In the genomic region with DNA sequence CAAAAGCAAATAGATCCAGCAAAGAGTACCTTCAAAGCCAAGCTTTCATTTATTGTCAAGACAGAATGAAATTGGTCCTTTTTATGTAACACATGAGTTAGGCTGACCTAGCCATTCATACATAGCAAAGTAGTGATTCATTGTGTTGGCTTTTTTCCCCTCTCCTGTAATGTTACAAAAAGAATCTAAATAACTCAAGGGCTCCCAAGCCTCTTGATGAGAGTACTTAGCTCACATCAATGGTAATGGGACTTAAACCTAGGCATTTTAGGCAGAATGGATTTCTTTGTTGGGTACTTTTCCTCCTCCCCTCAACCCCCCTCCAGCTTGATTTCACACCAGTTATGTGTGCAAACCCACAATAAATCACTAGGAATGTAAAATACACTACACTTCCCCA, we compare ENCODE assay signal across 11 cellular contexts.
DNase-seq lines count a peak whose midpoint lies in the region; ATAC-seq and TF ChIP-seq lines count a peak whose summit lies in the region.
"Had no signal": no experiment of that assay in that cellular context is flagged by ENCODE, and none has a peak within 500 bp of the region (broad histone marks: within the 10 kb centered on the region; RNA-seq: fewer than 3 reads in every experiment).

No MANE protein-coding gene starts in this region.

- H3K36me3 Mint-ChIP-seq in IgD-negative memory B cell, result peaks cover 6% of the 10 kb centered on the region
- H3K36me3 Mint-ChIP-seq in natural killer cell, result no peaks in the 10 kb centered on the region
- H3K36me3 Mint-ChIP-seq: naive thymus-derived CD4-positive, alpha-beta T cell had no signal

- H3K4me3 Mint-ChIP-seq in IgD-negative memory B cell (peak overlapping the region in 1 of 4 donors; percentile 29), natural killer cell (no peak overlapping the region)
- H3K4me3 Mint-ChIP-seq: naive thymus-derived CD4-positive, alpha-beta T cell had no signal

- ATAC-seq in lung (ENCODE audit: insufficient read depth, low FRiP score) (peak; percentile 70), natural killer cell (no peak), HG03457 (IDR thresholded peaks at IDR 0.05; ENCODE audit: unreplicated experiment) (no peak)
- ATAC-seq: naive thymus-derived CD4-positive, alpha-beta T cell had no signal

- POLR2A ChIA-PET in BJ (lab: Charles Lee), result interaction anchor here (0.6 kb wide), 1 partner anchor 222 kb away, joined by 3 read pairs; no protein-coding TSS in a partner anchor

- peak; percentile 67 for DNase-seq in BJ (ENCODE audit: low read depth)
- peak; percentile 26 for DNase-seq in mammary epithelial cell
- no peak for DNase-seq in lung (ENCODE audit: low spot score)
- no peak for DNase-seq in natural killer cell
- DNase-seq in NCI-H1417 treated with DMSO at 0.1 percent for 48 hours (lab: John Stamatoyannopoulos, UW), result no peak
- DNase-seq in sigmoid colon, result no peak
- DNase-seq: naive thymus-derived CD4-positive, alpha-beta T cell; NCI-H524; stimulated activated CD4-positive, alpha-beta T cell treated with anti-CD3 and anti-CD28 coated beads, Interleukin-4, amount 100 ng/mL, for 4 hours had no signal

- no TSS peak for BruUV-seq in mammary epithelial cell (replicated peaks; lab: Mats Ljungman, UMichigan)

- TF ChIP-seq CTCF in BJ (IDR thresholded peaks at IDR 0.05; ENCODE audit: insufficient read depth, low read depth, low read length), result no peak
- no peak for TF ChIP-seq CTCF in mammary epithelial cell (conservative IDR thresholded peaks at IDR 0.05 in 1 of 2, IDR thresholded peaks at IDR 0.05 in 1 of 2; ENCODE audit: extremely low read depth in 1 of 2, insufficient read depth in 1 of 2, low read depth in 1 of 2, low read length in 2 of 2)
- no peak for TF ChIP-seq CTCF in lung (IDR thresholded peaks at IDR 0.05; ENCODE audit: control extremely low read depth, extremely low read depth)
- no peak for TF ChIP-seq CTCF in natural killer cell (IDR thresholded peaks at IDR 0.05)
- no peak for TF ChIP-seq CTCF in sigmoid colon (IDR thresholded peaks at IDR 0.05)

- H3K4me2 ChIP-seq in mammary epithelial cell (ENCODE audit: insufficient read depth, low read depth, low read length), result no peak overlapping the region

- no peak for TF ChIP-seq EP300 in sigmoid colon (IDR thresholded peaks at IDR 0.05)

- no peak overlapping the region for H2AFZ ChIP-seq in mammary epithelial cell (ENCODE audit: low read depth, low read length)

- CTCF ChIA-PET in BJ (lab: Yijun Ruan, JAX), result no interaction called here
- CTCF ChIA-PET in mammary epithelial cell (lab: Charles Lee; ENCODE audit: low non-redundant PET), result no interaction called here

- H3K36me3 ChIP-seq in BJ (ENCODE audit: control insufficient read depth, insufficient read depth, low read length) (no peaks in the 10 kb centered on the region), mammary epithelial cell (ENCODE audit: insufficient read depth, low read length) (no peaks in the 10 kb centered on the region), lung (ENCODE audit: control insufficient read depth in 2 of 2, insufficient read depth in 2 of 2, low read length in 2 of 2) (no peaks in the 10 kb centered on the region), sigmoid colon (no peaks in the 10 kb centered on the region)

- no peak overlapping the region for H3K9ac ChIP-seq in mammary epithelial cell (ENCODE audit: insufficient read depth, low read length)

- H3K27me3 Mint-ChIP-seq in IgD-negative memory B cell, result no peaks in the 10 kb centered on the region
- peaks cover 6 to 17% of the 10 kb centered on the region in 2 donors for H3K27me3 Mint-ChIP-seq in natural killer cell (ENCODE audit: low read depth in 2 of 2)

- H4K20me1 ChIP-seq in mammary epithelial cell (ENCODE audit: insufficient read depth, low read length), result no peaks in the 10 kb centered on the region

- H3K9me3 ChIP-seq in mammary epithelial cell (replicated peaks; ENCODE audit: insufficient read depth, low read length), result no peaks in the 10 kb centered on the region
- peaks cover 0 to 3% of the 10 kb centered on the region in 2 donors for H3K9me3 ChIP-seq in lung (ENCODE audit: control insufficient read depth in 2 of 2, insufficient read depth in 1 of 2, low read length in 1 of 2)
- H3K9me3 ChIP-seq in sigmoid colon, result no peaks in the 10 kb centered on the region

- dilution Hi-C loops in mammary epithelial cell (cut with HindIII; ENCODE audit: low sequenced_read_pairs), result no loop called here

- H3K79me2 ChIP-seq in mammary epithelial cell (ENCODE audit: insufficient read depth, low read length), result no peaks in the 10 kb centered on the region

- TF ChIP-seq POLR2A in sigmoid colon (IDR thresholded peaks at IDR 0.05), result no peak

- intact Hi-C loops in mammary epithelial cell (cut with micrococcal nuclease), result no loop called here
- intact Hi-C loops in natural killer cell (cut with micrococcal nuclease), result no loop called here
- intact Hi-C loops in sigmoid colon (cut with DNase I), result no loop called here

- H3K27me3 ChIP-seq in BJ (ENCODE audit: control insufficient read depth, insufficient read depth, low read length), result no peaks in the 10 kb centered on the region
- no peaks in the 10 kb centered on the region for H3K27me3 ChIP-seq in mammary epithelial cell (ENCODE audit: insufficient read depth, low read length)
- no peaks in the 10 kb centered on the region for H3K27me3 ChIP-seq in lung (ENCODE audit: control insufficient read depth, insufficient read depth)
- no peaks in the 10 kb centered on the region for H3K27me3 ChIP-seq in sigmoid colon

- H3K27ac ChIP-seq in mammary epithelial cell (ENCODE audit: insufficient read depth, low read depth, low read length) (no peak overlapping the region), lung (ENCODE audit: low read depth in 1 of 2, low read length in 1 of 2) (no peak overlapping the region), sigmoid colon (peak overlapping the region in 2 of 4 donors; percentile 17 to 26)

- peaks cover 3% of the 10 kb centered on the region for H3K4me1 ChIP-seq in mammary epithelial cell (ENCODE audit: insufficient read depth, low read length)
- H3K4me1 ChIP-seq in lung (ENCODE audit: control insufficient read depth in 2 of 2, insufficient read depth in 2 of 2, low read length in 2 of 2), result peaks cover 3 to 9% of the 10 kb centered on the region in 2 donors
- peaks cover 0 to 41% (median 23%) of the 10 kb centered on the region in 4 donors for H3K4me1 ChIP-seq in sigmoid colon

- H3K27ac Mint-ChIP-seq in IgD-negative memory B cell (peak overlapping the region; percentile 1 to 87 (median 41)), natural killer cell (no peak overlapping the region)
- H3K27ac Mint-ChIP-seq: naive thymus-derived CD4-positive, alpha-beta T cell had no signal

- H3K9me3 Mint-ChIP-seq in IgD-negative memory B cell (no peaks in the 10 kb centered on the region), natural killer cell (no peaks in the 10 kb centered on the region)
- H3K9me3 Mint-ChIP-seq: naive thymus-derived CD4-positive, alpha-beta T cell had no signal

- peaks cover 25 to 59% (median 37%) of the 10 kb centered on the region in 3 donors for H3K4me1 Mint-ChIP-seq in IgD-negative memory B cell
- no peaks in the 10 kb centered on the region for H3K4me1 Mint-ChIP-seq in natural killer cell

- in situ Hi-C loops in mammary epithelial cell (cut with MboI; ENCODE audit: low sequenced_read_pairs in 2 of 2), result no loop called here

- no peak overlapping the region for H3K4me3 ChIP-seq in BJ (ENCODE audit: low read depth, low read length)
- no peak overlapping the region for H3K4me3 ChIP-seq in mammary epithelial cell (replicated peaks in 1 of 3; ENCODE audit: insufficient read depth in 1 of 3, low read depth in 2 of 3, low read length in 3 of 3)
- H3K4me3 ChIP-seq in lung, result no peak overlapping the region
- H3K4me3 ChIP-seq in sigmoid colon, result no peak overlapping the region

Comparison
In these comparisons a context has a peak if more than half of its experiments do, and no peak if none do; other contexts are left out.
1. DNase-seq: peak in BJ (single experiment) and mammary epithelial cell (single experiment); none in lung (single experiment), natural killer cell (single experiment), NCI-H1417 treated with DMSO at 0.1 percent for 48 hours (single experiment) and sigmoid colon (single experiment).
2. H3K27ac Mint-ChIP-seq: peak in IgD-negative memory B cell (3 of 3); none in natural killer cell (0 of 2).